Comparison of ENCODE assay signal across 40 cellular contexts in genomic region chr9:21362287-21362686, GRCh38. TPM values are rescaled to one million over a fixed set of nuclear protein-coding genes. Genes with fewer than 3 reads are reported as not detected.
"Had no signal": no experiment of that assay in that cellular context is flagged by ENCODE, and none has a peak within 500 bp of the region (broad histone marks: within the 10 kb centered on the region; RNA-seq: fewer than 3 reads in every experiment).

No MANE protein-coding gene starts in this region.

- H3K27ac ChIP-seq: adrenal gland, ascending aorta, body of pancreas, brain microvascular endothelial cell, breast epithelium, cardiac muscle cell had no signal

- H3K4me1 ChIP-seq: adrenal gland, ascending aorta, body of pancreas, breast epithelium had no signal

- ATAC-seq: activated naive CD4-positive, alpha-beta T cell treated with anti-CD3 and anti-CD28 coated beads, Interleukin-2, amount 50 U/mL, for 72 hours; activated naive CD8-positive, alpha-beta T cell treated with anti-CD3 and anti-CD28 coated beads, Interleukin-2, amount 50 U/mL, for 24 hours; activated T-cell treated with anti-CD3 and anti-CD28 coated beads, Interleukin-2, amount 50 U/mL, for 4 hours; activated T-cell treated with anti-CD3 and anti-CD28 coated beads, Interleukin-2, amount 50 U/mL, for 72 hours; activated T-helper 17 cell treated with anti-CD3 and anti-CD28 coated beads, Interleukin-2, amount 50 U/mL, for 72 hours; body of pancreas had no signal

- H3K9me3 ChIP-seq: adrenal gland, ascending aorta, body of pancreas, breast epithelium had no signal

- H3K4me3 ChIP-seq: adrenal gland, ascending aorta, body of pancreas, breast epithelium, cardiac muscle cell had no signal

- DNase-seq: activated effector memory CD4-positive, alpha-beta T cell treated with anti-CD3 and anti-CD28 coated beads, Interleukin-2, amount 50 U/mL, for 16 hours; activated effector memory CD4-positive, alpha-beta T cell treated with Interleukin-2 at 50 U/mL for 16 hours; activated gamma-delta T cell; activated gamma-delta T cell treated with Interleukin-2 at 50 U/mL for 16 hours; activated naive CD4-positive, alpha-beta T cell; activated naive CD4-positive, alpha-beta T cell treated with anti-CD3 and anti-CD28 coated beads for 36 hours; activated naive CD4-positive, alpha-beta T cell treated with anti-CD3 and anti-CD28 coated beads, Interleukin-2, amount 10 ng/mL, durations not matched to agents 7 days and 5 days; activated naive CD4-positive, alpha-beta T cell treated with anti-CD3 and anti-CD28 coated beads, Interleukin-2, amount 50 U/mL, for 16 hours; activated naive CD4-positive, alpha-beta T cell treated with Interleukin-2 at 50 U/mL for 16 hours; activated naive CD8-positive, alpha-beta T cell treated with anti-CD3 and anti-CD28 coated beads for 36 hours; activated naive CD8-positive, alpha-beta T cell treated with anti-CD3 and anti-CD28 coated beads, Interleukin-2, amount 10 ng/mL, durations not matched to agents 7 days and 5 days; activated naive CD8-positive, alpha-beta T cell treated with anti-CD3 and anti-CD28 coated beads, Interleukin-2, amount 50 U/mL, for 24 hours; activated T-cell treated with anti-CD3 and anti-CD28 coated beads, Interleukin-2, amount 50 U/mL, for 1 hour; activated T-cell treated with anti-CD3 and anti-CD28 coated beads, Interleukin-2, amount 50 U/mL, for 24 hours; activated T-cell treated with anti-CD3 and anti-CD28 coated beads, Interleukin-2, amount 50 U/mL, for 4 hours; activated T-cell treated with anti-CD3 and anti-CD28 coated beads, Interleukin-2, amount 50 U/mL, for 48 hours; activated T-cell treated with anti-CD3 and anti-CD28 coated beads, Interleukin-2, amount 50 U/mL, for 72 hours; adrenal gland; amniotic stem cell; amygdala; anterior cingulate cortex; aorta; brain microvascular endothelial cell; caudate nucleus; central memory CD4-positive, alpha-beta T cell; cerebellar nuclear complex had no signal

- H3K36me3 ChIP-seq: adrenal gland, ascending aorta, brain microvascular endothelial cell, breast epithelium, cardiac muscle cell had no signal

- H3K27me3 ChIP-seq: adrenal gland, ascending aorta, body of pancreas, brain microvascular endothelial cell, breast epithelium, cardiac muscle cell had no signal

RNA-seq across cellular contexts. Expression of gene IFNA13, which starts 5.6 kb away (rescaled TPM):
- total RNA-seq: activated naive CD4-positive, alpha-beta T cell treated with anti-CD3 and anti-CD28 coated beads for 36 hours; activated naive CD4-positive, alpha-beta T cell treated with anti-CD3 and anti-CD28 coated beads, Interleukin-2, amount 50 U/mL, for 72 hours; activated naive CD8-positive, alpha-beta T cell treated with anti-CD3 and anti-CD28 coated beads for 36 hours; activated naive CD8-positive, alpha-beta T cell treated with anti-CD3 and anti-CD28 coated beads, Interleukin-2, amount 10 ng/mL, durations not matched to agents 7 days and 5 days; activated T-cell treated with anti-CD3 and anti-CD28 coated beads, Interleukin-2, amount 50 U/mL, for 4 hours; activated T-cell treated with anti-CD3 and anti-CD28 coated beads, Interleukin-2, amount 50 U/mL, for 72 hours; activated T-helper 1 cell treated with anti-CD3 and anti-CD28 coated beads, Interleukin-12 subunit alpha, Interleukin-12 subunit beta, Interleukin-2, Interleukin-4 antibody, amounts not matched to agents 30 ng/mL and 10 ng/mL and 1 ng/mL, durations not matched to agents 14 hours and 24 hours and 36 hours; activated T-helper 17 cell treated with anti-CD3 and anti-CD28 coated beads, Interleukin-2, amount 50 U/mL, for 72 hours; activated T-helper 2 cell treated with anti-CD3 and anti-CD28 coated beads, Interferon-gamma antibody, Interleukin-2, Interleukin-4, amounts not matched to agents 10 μg/mL and 5 μg/mL and 100 μg/mL, durations not matched to agents 14 hours and 24 hours and 36 hours; adrenal gland; aorta; ascending aorta; astrocyte; body of pancreas; breast epithelium; bronchial epithelial cell; cardiac muscle cell; cardiac septum; cerebellum; chondrocyte had no signal
- polyA plus RNA-seq: adipose tissue, adrenal gland, aorta, cardiac muscle cell had no signal

RNA-seq across cellular contexts. Expression of gene IFNA6, which starts 11.6 kb away (rescaled TPM):
- total RNA-seq: activated naive CD4-positive, alpha-beta T cell treated with anti-CD3 and anti-CD28 coated beads for 36 hours; activated naive CD4-positive, alpha-beta T cell treated with anti-CD3 and anti-CD28 coated beads, Interleukin-2, amount 50 U/mL, for 72 hours; activated naive CD8-positive, alpha-beta T cell treated with anti-CD3 and anti-CD28 coated beads for 36 hours; activated naive CD8-positive, alpha-beta T cell treated with anti-CD3 and anti-CD28 coated beads, Interleukin-2, amount 10 ng/mL, durations not matched to agents 7 days and 5 days; activated T-cell treated with anti-CD3 and anti-CD28 coated beads, Interleukin-2, amount 50 U/mL, for 4 hours; activated T-cell treated with anti-CD3 and anti-CD28 coated beads, Interleukin-2, amount 50 U/mL, for 72 hours; activated T-helper 1 cell treated with anti-CD3 and anti-CD28 coated beads, Interleukin-12 subunit alpha, Interleukin-12 subunit beta, Interleukin-2, Interleukin-4 antibody, amounts not matched to agents 30 ng/mL and 10 ng/mL and 1 ng/mL, durations not matched to agents 14 hours and 24 hours and 36 hours; activated T-helper 17 cell treated with anti-CD3 and anti-CD28 coated beads, Interleukin-2, amount 50 U/mL, for 72 hours; activated T-helper 2 cell treated with anti-CD3 and anti-CD28 coated beads, Interferon-gamma antibody, Interleukin-2, Interleukin-4, amounts not matched to agents 10 μg/mL and 5 μg/mL and 100 μg/mL, durations not matched to agents 14 hours and 24 hours and 36 hours; adrenal gland; aorta; ascending aorta; astrocyte; body of pancreas; breast epithelium; bronchial epithelial cell; cardiac muscle cell; cardiac septum; cerebellum; chondrocyte had no signal
- polyA plus RNA-seq: adipose tissue, adrenal gland, aorta, cardiac muscle cell had no signal

RNA-seq across cellular contexts. Expression of gene IFNA2, which starts 22.9 kb away (rescaled TPM):
- total RNA-seq: activated naive CD4-positive, alpha-beta T cell treated with anti-CD3 and anti-CD28 coated beads for 36 hours; activated naive CD4-positive, alpha-beta T cell treated with anti-CD3 and anti-CD28 coated beads, Interleukin-2, amount 50 U/mL, for 72 hours; activated naive CD8-positive, alpha-beta T cell treated with anti-CD3 and anti-CD28 coated beads for 36 hours; activated naive CD8-positive, alpha-beta T cell treated with anti-CD3 and anti-CD28 coated beads, Interleukin-2, amount 10 ng/mL, durations not matched to agents 7 days and 5 days; activated T-cell treated with anti-CD3 and anti-CD28 coated beads, Interleukin-2, amount 50 U/mL, for 4 hours; activated T-cell treated with anti-CD3 and anti-CD28 coated beads, Interleukin-2, amount 50 U/mL, for 72 hours; activated T-helper 1 cell treated with anti-CD3 and anti-CD28 coated beads, Interleukin-12 subunit alpha, Interleukin-12 subunit beta, Interleukin-2, Interleukin-4 antibody, amounts not matched to agents 30 ng/mL and 10 ng/mL and 1 ng/mL, durations not matched to agents 14 hours and 24 hours and 36 hours; activated T-helper 17 cell treated with anti-CD3 and anti-CD28 coated beads, Interleukin-2, amount 50 U/mL, for 72 hours; activated T-helper 2 cell treated with anti-CD3 and anti-CD28 coated beads, Interferon-gamma antibody, Interleukin-2, Interleukin-4, amounts not matched to agents 10 μg/mL and 5 μg/mL and 100 μg/mL, durations not matched to agents 14 hours and 24 hours and 36 hours; adrenal gland; aorta; ascending aorta; astrocyte; body of pancreas; breast epithelium; bronchial epithelial cell; cardiac muscle cell; cardiac septum; cerebellum; chondrocyte had no signal
- polyA plus RNA-seq: adrenal gland, aorta, cardiac muscle cell had no signal

RNA-seq across cellular contexts. Expression of gene IFNA8, which starts 46.6 kb away (rescaled TPM):
- total RNA-seq: activated naive CD4-positive, alpha-beta T cell treated with anti-CD3 and anti-CD28 coated beads for 36 hours; activated naive CD4-positive, alpha-beta T cell treated with anti-CD3 and anti-CD28 coated beads, Interleukin-2, amount 50 U/mL, for 72 hours; activated naive CD8-positive, alpha-beta T cell treated with anti-CD3 and anti-CD28 coated beads for 36 hours; activated naive CD8-positive, alpha-beta T cell treated with anti-CD3 and anti-CD28 coated beads, Interleukin-2, amount 10 ng/mL, durations not matched to agents 7 days and 5 days; activated T-cell treated with anti-CD3 and anti-CD28 coated beads, Interleukin-2, amount 50 U/mL, for 4 hours; activated T-cell treated with anti-CD3 and anti-CD28 coated beads, Interleukin-2, amount 50 U/mL, for 72 hours; activated T-helper 1 cell treated with anti-CD3 and anti-CD28 coated beads, Interleukin-12 subunit alpha, Interleukin-12 subunit beta, Interleukin-2, Interleukin-4 antibody, amounts not matched to agents 30 ng/mL and 10 ng/mL and 1 ng/mL, durations not matched to agents 14 hours and 24 hours and 36 hours; activated T-helper 17 cell treated with anti-CD3 and anti-CD28 coated beads, Interleukin-2, amount 50 U/mL, for 72 hours; activated T-helper 2 cell treated with anti-CD3 and anti-CD28 coated beads, Interferon-gamma antibody, Interleukin-2, Interleukin-4, amounts not matched to agents 10 μg/mL and 5 μg/mL and 100 μg/mL, durations not matched to agents 14 hours and 24 hours and 36 hours; adrenal gland; aorta; ascending aorta; astrocyte; body of pancreas; breast epithelium; bronchial epithelial cell; cardiac muscle cell; cardiac septum; cerebellum; chondrocyte had no signal
- polyA plus RNA-seq: adipose tissue, adrenal gland, aorta, cardiac muscle cell had no signal
